Comparison of ENCODE assay signal across 1 cellular context in genomic region chr5:56763711-56764466, GRCh38.
TF ChIP-seq lines count a peak whose summit lies in the region.

No MANE protein-coding gene starts in this region.

TF ChIP-seq in K562, 482 proteins besides CTCF, POLR2A, EP300 and RAD21 (continued from another document and continues in another):
- 0 out of 2 replicates have a peak, but pooled peaks have one; percentile 16 for TF ChIP-seq ZBTB12 (CRISPR knock-in tag; IDR thresholded peaks at IDR 0.05)
- TF ChIP-seq CSDE1 (IDR thresholded peaks at IDR 0.05), result no peak
- TF ChIP-seq NR3C1 (CRISPR knock-in tag; IDR thresholded peaks at IDR 0.05), result no peak
- no peak for TF ChIP-seq ZNF324 (CRISPR knock-in tag; IDR thresholded peaks at IDR 0.05)
- no peak for TF ChIP-seq ZNF830 (CRISPR knock-in tag; IDR thresholded peaks at IDR 0.05)
- no peak for TF ChIP-seq TAF7 (tag; IDR thresholded peaks at IDR 0.05)
- TF ChIP-seq RBM34 (IDR thresholded peaks at IDR 0.05; ENCODE audit: borderline replicate concordance, insufficient read depth, low read length), result no peak
- no peak for TF ChIP-seq LARP7 (IDR thresholded peaks at IDR 0.05)
- no peak for TF ChIP-seq CBX5 (IDR thresholded peaks at IDR 0.05; ENCODE audit: borderline replicate concordance, low read depth)
- TF ChIP-seq SAFB2 (IDR thresholded peaks at IDR 0.05; ENCODE audit: borderline replicate concordance, low read depth, low read length, severe bottlenecking), result no peak
- no peak for TF ChIP-seq FOXA3 (CRISPR knock-in tag; conservative IDR thresholded peaks at IDR 0.05 in 1 of 2, IDR thresholded peaks at IDR 0.05 in 1 of 2)
- TF ChIP-seq NFIX (CRISPR knock-in tag; IDR thresholded peaks at IDR 0.05; ENCODE audit: low read depth), result no peak
- no peak for TF ChIP-seq CBX1 (IDR thresholded peaks at IDR 0.05; ENCODE audit: low read depth)
- no peak for TF ChIP-seq MCM3 (IDR thresholded peaks at IDR 0.05)
- no peak for TF ChIP-seq CAMTA2 (CRISPR knock-in tag; conservative IDR thresholded peaks at IDR 0.05)
- no peak for TF ChIP-seq HNRNPH1 (optimal IDR thresholded peaks at IDR 0.05; ENCODE audit: low read depth, low read length)
- TF ChIP-seq ZNF282 (CRISPR knock-in tag; IDR thresholded peaks at IDR 0.05), result no peak
- no peak for TF ChIP-seq MXD1 (CRISPR knock-in tag; IDR thresholded peaks at IDR 0.05; ENCODE audit: borderline replicate concordance, poor library complexity, severe bottlenecking)
- 0 out of 2 replicates have a peak, but pooled peaks have one; percentile 32 for TF ChIP-seq ZKSCAN8 (CRISPR knock-in tag; IDR thresholded peaks at IDR 0.05)
- TF ChIP-seq CC2D1A (IDR thresholded peaks at IDR 0.05), result peak; percentile 45; the same call in 1 of the 2 replicates
- TF ChIP-seq E2F3 (CRISPR knock-in tag; IDR thresholded peaks at IDR 0.05), result no peak
- TF ChIP-seq BCOR (IDR thresholded peaks at IDR 0.05), result no peak
- no peak for TF ChIP-seq HNRNPUL1 (IDR thresholded peaks at IDR 0.05; ENCODE audit: low read length)
- TF ChIP-seq PHB2 (IDR thresholded peaks at IDR 0.05; ENCODE audit: low read depth), result peak; percentile 52; the same call in 1 of the 2 replicates
- TF ChIP-seq CEBPZ (IDR thresholded peaks at IDR 0.05; ENCODE audit: borderline replicate concordance, low read depth, low read length), result no peak
- no peak for TF ChIP-seq PURB (CRISPR knock-in tag; IDR thresholded peaks at IDR 0.05; ENCODE audit: low read depth)
- TF ChIP-seq RBM17 (IDR thresholded peaks at IDR 0.05; ENCODE audit: borderline replicate concordance, low read depth, low read length), result no peak
- no peak for TF ChIP-seq E2F6 (IDR thresholded peaks at IDR 0.05; ENCODE audit: borderline replicate concordance in 1 of 2, extremely low read depth in 1 of 2, insufficient read depth in 1 of 2, insufficient read length in 1 of 2, low read depth in 1 of 2, low read length in 1 of 2, poor library complexity in 1 of 2, severe bottlenecking in 1 of 2)
- peak; percentile 63 for TF ChIP-seq NFE2 (IDR thresholded peaks at IDR 0.05; ENCODE audit: low read depth)
- TF ChIP-seq ETS2 (tag; IDR thresholded peaks at IDR 0.05; ENCODE audit: borderline replicate concordance, poor library complexity, severe bottlenecking), result no peak
- no peak for TF ChIP-seq ZNF592 (IDR thresholded peaks at IDR 0.05)
- TF ChIP-seq ZNF316 (IDR thresholded peaks at IDR 0.05), result no peak
- TF ChIP-seq HMGXB4 (CRISPR knock-in tag; IDR thresholded peaks at IDR 0.05), result no peak
- TF ChIP-seq HDAC6 (IDR thresholded peaks at IDR 0.05; ENCODE audit: low read depth, low read length), result no peak
- TF ChIP-seq MTA3 (IDR thresholded peaks at IDR 0.05; ENCODE audit: borderline replicate concordance), result no peak
- peak; percentile 80; the same call in 1 of the 2 replicates for TF ChIP-seq NCOA1 (IDR thresholded peaks at IDR 0.05; ENCODE audit: low read depth)
- no peak for TF ChIP-seq MCM5 (IDR thresholded peaks at IDR 0.05; ENCODE audit: low read depth)
- no peak for TF ChIP-seq KLF13 (tag; IDR thresholded peaks at IDR 0.05; ENCODE audit: borderline replicate concordance, low read depth)
- peak; percentile 82; the same call in 1 of the 2 replicates for TF ChIP-seq ARID3A (IDR thresholded peaks at IDR 0.05; ENCODE audit: borderline replicate concordance, low read depth, low read length)
- no peak for TF ChIP-seq USF1 (CRISPR knock-in tag; IDR thresholded peaks at IDR 0.05)
- no peak for TF ChIP-seq MYC (IDR thresholded peaks at IDR 0.05; ENCODE audit: low read depth, low read length)
- no peak for TF ChIP-seq MYC (CRISPR knock-in tag; IDR thresholded peaks at IDR 0.05; ENCODE audit: borderline replicate concordance, low read depth)
- TF ChIP-seq ZC3H11A (IDR thresholded peaks at IDR 0.05; ENCODE audit: low read depth, low read length), result no peak
- no peak for TF ChIP-seq TCF7 (IDR thresholded peaks at IDR 0.05; ENCODE audit: borderline replicate concordance)
- no peak; the same call in 1 of the 2 replicates for TF ChIP-seq EGR1 (conservative IDR thresholded peaks at IDR 0.05)
- no peak for TF ChIP-seq ZNF551 (CRISPR knock-in tag; IDR thresholded peaks at IDR 0.05)
- no peak for TF ChIP-seq ELF2 (CRISPR knock-in tag; IDR thresholded peaks at IDR 0.05)
- TF ChIP-seq HNRNPK (IDR thresholded peaks at IDR 0.05; ENCODE audit: low read depth, low read length, poor library complexity, severe bottlenecking), result no peak
- no peak for TF ChIP-seq C11orf30 (IDR thresholded peaks at IDR 0.05; ENCODE audit: low read depth)
- no peak for TF ChIP-seq ADNP (tag; IDR thresholded peaks at IDR 0.05)
- TF ChIP-seq CTBP1 (IDR thresholded peaks at IDR 0.05; ENCODE audit: borderline replicate concordance), result peak; percentile 92
- TF ChIP-seq CREB3 (tag; conservative IDR thresholded peaks at IDR 0.05; ENCODE audit: low read depth), result no peak
- TF ChIP-seq GTF2E2 (tag; IDR thresholded peaks at IDR 0.05), result no peak
